In the genomic region with DNA sequence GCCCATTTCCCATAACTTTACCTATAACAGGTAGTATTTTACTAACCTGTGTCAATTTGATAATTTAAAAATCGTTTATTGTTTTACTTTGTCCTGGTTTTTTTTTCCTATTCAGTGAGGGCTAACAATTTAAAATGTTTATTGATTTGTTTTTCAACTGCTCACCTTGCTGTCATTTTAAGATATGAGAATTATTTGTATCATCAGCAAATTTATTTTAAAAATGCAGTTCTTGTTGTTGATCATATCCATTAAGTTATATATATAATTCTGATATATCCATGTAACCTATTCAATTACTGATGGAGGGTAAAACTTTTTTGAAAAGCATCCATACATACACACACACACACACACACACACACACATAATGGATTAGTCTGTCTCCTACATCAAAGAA, we compare ENCODE assay signal across 2 cellular contexts.
TF ChIP-seq lines count a peak whose summit lies in the region.

No MANE protein-coding gene starts in this region.

TF ChIP-seq in A549, 52 proteins besides CTCF, POLR2A, EP300 and RAD21:
- TF ChIP-seq, protein P1, sequence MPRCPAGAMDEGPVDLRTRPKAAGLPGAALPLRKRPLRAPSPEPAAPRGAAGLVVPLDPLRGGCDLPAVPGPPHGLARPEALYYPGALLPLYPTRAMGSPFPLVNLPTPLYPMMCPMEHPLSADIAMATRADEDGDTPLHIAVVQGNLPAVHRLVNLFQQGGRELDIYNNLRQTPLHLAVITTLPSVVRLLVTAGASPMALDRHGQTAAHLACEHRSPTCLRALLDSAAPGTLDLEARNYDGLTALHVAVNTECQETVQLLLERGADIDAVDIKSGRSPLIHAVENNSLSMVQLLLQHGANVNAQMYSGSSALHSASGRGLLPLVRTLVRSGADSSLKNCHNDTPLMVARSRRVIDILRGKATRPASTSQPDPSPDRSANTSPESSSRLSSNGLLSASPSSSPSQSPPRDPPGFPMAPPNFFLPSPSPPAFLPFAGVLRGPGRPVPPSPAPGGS (IDR thresholded peaks at IDR 0.05), result no peak
- TF ChIP-seq RARB (CRISPR knock-in tag; IDR thresholded peaks at IDR 0.05) (no peak), FOSL2 (IDR thresholded peaks at IDR 0.05) (no peak), FOSL2 (CRISPR knock-in tag; IDR thresholded peaks at IDR 0.05) (no peak), SMC3 (IDR thresholded peaks at IDR 0.05) (no peak), ZNF302 (CRISPR knock-in tag; IDR thresholded peaks at IDR 0.05) (no peak), MAFK (IDR thresholded peaks at IDR 0.05; ENCODE audit: partially characterized antibody) (peak; percentile 86), CBX8 (IDR thresholded peaks at IDR 0.05) (no peak), JUNB (IDR thresholded peaks at IDR 0.05) (no peak)

TF ChIP-seq in GM12878, 131 proteins besides CTCF, POLR2A, EP300 and RAD21:
- TF ChIP-seq SRF (IDR thresholded peaks at IDR 0.05; ENCODE audit: low read depth in 2 of 2, low read length in 2 of 2), result no peak
- no peak for TF ChIP-seq RCOR1 (conservative IDR thresholded peaks at IDR 0.05; ENCODE audit: low read depth, low read length)
- no peak for TF ChIP-seq CHD2 (IDR thresholded peaks at IDR 0.05; ENCODE audit: borderline replicate concordance, low read depth, low read length)
- TF ChIP-seq MYB (IDR thresholded peaks at IDR 0.05; ENCODE audit: borderline replicate concordance, low read depth, low read length), result no peak
- TF ChIP-seq TBL1XR1 (IDR thresholded peaks at IDR 0.05; ENCODE audit: low read depth, low read length), result no peak
- TF ChIP-seq MTA3 (IDR thresholded peaks at IDR 0.05; ENCODE audit: borderline replicate concordance, low read length), result no peak
- no peak for TF ChIP-seq PAX5 (IDR thresholded peaks at IDR 0.05; ENCODE audit: borderline replicate concordance, low read depth, low read length)
- no peak for TF ChIP-seq HDAC6 (IDR thresholded peaks at IDR 0.05; ENCODE audit: unreplicated experiment)
- no peak for TF ChIP-seq TCF3 (IDR thresholded peaks at IDR 0.05; ENCODE audit: borderline replicate concordance, insufficient read depth, low read depth, low read length)
- no peak for TF ChIP-seq KDM1A (IDR thresholded peaks at IDR 0.05; ENCODE audit: borderline replicate concordance)
- no peak for TF ChIP-seq KLF5 (IDR thresholded peaks at IDR 0.05; ENCODE audit: partially characterized antibody)
- no peak for TF ChIP-seq PML (IDR thresholded peaks at IDR 0.05; ENCODE audit: low read length)
- TF ChIP-seq, protein P2, sequence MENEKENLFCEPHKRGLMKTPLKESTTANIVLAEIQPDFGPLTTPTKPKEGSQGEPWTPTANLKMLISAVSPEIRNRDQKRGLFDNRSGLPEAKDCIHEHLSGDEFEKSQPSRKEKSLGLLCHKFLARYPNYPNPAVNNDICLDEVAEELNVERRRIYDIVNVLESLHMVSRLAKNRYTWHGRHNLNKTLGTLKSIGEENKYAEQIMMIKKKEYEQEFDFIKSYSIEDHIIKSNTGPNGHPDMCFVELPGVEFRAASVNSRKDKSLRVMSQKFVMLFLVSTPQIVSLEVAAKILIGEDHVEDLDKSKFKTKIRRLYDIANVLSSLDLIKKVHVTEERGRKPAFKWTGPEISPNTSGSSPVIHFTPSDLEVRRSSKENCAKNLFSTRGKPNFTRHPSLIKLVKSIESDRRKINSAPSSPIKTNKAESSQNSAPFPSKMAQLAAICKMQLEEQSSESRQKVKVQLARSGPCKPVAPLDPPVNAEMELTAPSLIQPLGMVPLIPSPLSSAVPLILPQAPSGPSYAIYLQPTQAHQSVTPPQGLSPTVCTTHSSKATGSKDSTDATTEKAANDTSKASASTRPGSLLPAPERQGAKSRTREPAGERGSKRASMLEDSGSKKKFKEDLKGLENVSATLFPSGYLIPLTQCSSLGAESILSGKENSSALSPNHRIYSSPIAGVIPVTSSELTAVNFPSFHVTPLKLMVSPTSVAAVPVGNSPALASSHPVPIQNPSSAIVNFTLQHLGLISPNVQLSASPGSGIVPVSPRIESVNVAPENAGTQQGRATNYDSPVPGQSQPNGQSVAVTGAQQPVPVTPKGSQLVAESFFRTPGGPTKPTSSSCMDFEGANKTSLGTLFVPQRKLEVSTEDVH (IDR thresholded peaks at IDR 0.05; ENCODE audit: low read depth, partially characterized antibody), result no peak
- TF ChIP-seq, protein P3, sequence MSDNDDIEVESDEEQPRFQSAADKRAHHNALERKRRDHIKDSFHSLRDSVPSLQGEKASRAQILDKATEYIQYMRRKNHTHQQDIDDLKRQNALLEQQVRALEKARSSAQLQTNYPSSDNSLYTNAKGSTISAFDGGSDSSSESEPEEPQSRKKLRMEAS (IDR thresholded peaks at IDR 0.05; ENCODE audit: low read depth, low read length), result no peak
TF ChIP-seq in GM12878: peak in this region for 0.
